In the genomic region with DNA sequence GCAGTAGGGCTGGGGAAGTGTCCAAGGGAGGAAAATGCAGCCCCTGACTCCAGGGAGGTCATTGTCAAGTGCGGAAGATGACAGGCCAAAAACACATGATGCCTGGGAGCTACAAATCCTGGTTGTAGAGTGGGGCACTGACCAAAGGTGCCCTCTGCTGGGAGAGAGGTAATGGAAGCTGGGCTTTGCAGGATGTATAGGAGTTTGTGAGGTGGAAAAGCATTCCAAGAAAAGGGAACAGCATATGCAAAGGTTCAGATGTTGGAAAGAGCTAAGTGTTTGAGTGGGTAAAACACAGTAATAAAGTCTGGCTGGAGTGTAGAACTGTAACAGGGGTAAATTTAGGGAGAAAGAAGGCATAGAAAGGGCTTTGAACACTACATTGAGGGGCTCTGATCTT, we compare ENCODE assay signal across 26 cellular contexts.
"Had no signal": no experiment of that assay in that cellular context is flagged by ENCODE, and none has a peak within 500 bp of the region (broad histone marks: within the 10 kb centered on the region; RNA-seq: fewer than 3 reads in every experiment).

No MANE protein-coding gene starts in this region.

- ATAC-seq: activated CD8-positive, alpha-beta T cell treated with anti-CD3 and anti-CD28 coated beads for 36 hours; activated T-cell treated with anti-CD3 and anti-CD28 coated beads, Interleukin-2, amount 50 U/mL, for 72 hours; activated T-helper 17 cell treated with anti-CD3 and anti-CD28 coated beads, Interleukin-2, amount 50 U/mL, for 72 hours had no signal

- H3K27me3 Mint-ChIP-seq: activated CD4-positive, alpha-beta T cell treated with anti-CD3 and anti-CD28 coated beads, Interleukin-2, amount 10 ng/mL, durations not matched to agents 24 days and 14 days had no signal

- DNase-seq: activated CD4-positive, alpha-beta T cell treated with anti-CD3 and anti-CD28 coated beads, Interleukin-2, amount 10 ng/mL, durations not matched to agents 24 days and 14 days; activated CD4-positive, alpha-beta T cell treated with anti-CD3 and anti-CD28 coated beads, Interleukin-2, amount 50 U/mL, for 4 hours; activated CD8-positive, alpha-beta T cell treated with anti-CD3 and anti-CD28 coated beads for 36 hours; activated effector memory CD4-positive, alpha-beta T cell treated with anti-CD3 and anti-CD28 coated beads, Interleukin-2, amount 50 U/mL, for 16 hours; activated naive CD4-positive, alpha-beta T cell; activated T-cell treated with anti-CD3 and anti-CD28 coated beads, Interleukin-2, amount 50 U/mL, for 1 hour; activated T-cell treated with anti-CD3 and anti-CD28 coated beads, Interleukin-2, amount 50 U/mL, for 72 hours; anterior cingulate cortex; Kasumi-1; MG63; NCI-H1048; NCI-H1105 treated with DMSO at 0.1 percent for 48 hours; NCI-H1436 treated with DMSO at 0.1 percent for 48 hours; NCI-H1694 treated with DMSO at 0.1 percent for 48 hours; NCI-H2029; NCI-H345; NCI-H524 treated with DMSO at 0.1 percent for 48 hours; Right ventricle myocardium superior had no signal

- FAIRE-seq: RCC 7860, TTC549 had no signal

- H3K4me1 Mint-ChIP-seq: activated CD4-positive, alpha-beta T cell treated with anti-CD3 and anti-CD28 coated beads, Interleukin-2, amount 10 ng/mL, durations not matched to agents 24 days and 14 days; activated naive CD4-positive, alpha-beta T cell treated with anti-CD3 and anti-CD28 coated beads, Interleukin-2, amount 50 U/mL, for 24 hours; activated T-helper 17 cell treated with anti-CD3 and anti-CD28 coated beads, Interleukin-2, amount 50 U/mL, for 72 hours; central memory CD8-positive, alpha-beta T cell had no signal

- H3K36me3 ChIP-seq: cardiac muscle cell, MG63 had no signal

- H3K4me3 ChIP-seq: cardiac muscle cell, MG63 had no signal

- H3K4me3 Mint-ChIP-seq: activated CD4-positive, alpha-beta T cell treated with anti-CD3 and anti-CD28 coated beads, Interleukin-2, amount 10 ng/mL, durations not matched to agents 24 days and 14 days; activated CD8-positive, alpha-beta T cell treated with anti-CD3 and anti-CD28 coated beads for 36 hours; activated naive CD4-positive, alpha-beta T cell treated with anti-CD3 and anti-CD28 coated beads, Interleukin-2, amount 50 U/mL, for 24 hours; activated T-cell treated with anti-CD3 and anti-CD28 coated beads, Interleukin-2, amount 50 U/mL, for 72 hours; activated T-helper 17 cell treated with anti-CD3 and anti-CD28 coated beads, Interleukin-2, amount 50 U/mL, for 72 hours; central memory CD8-positive, alpha-beta T cell; T-helper 1 cell treated with Interleukin-12 subunit alpha and Interleukin-12 subunit beta and Interleukin-4 antibody, amounts not matched to agents 30 μg/mL and 1 μg/mL, for 36 hours; T-helper 2 cell treated with Interferon-gamma antibody and Interleukin-4, amounts not matched to agents 5 μg/mL and 100 μg/mL, for 36 hours had no signal

- H3K27ac ChIP-seq: cardiac muscle cell had no signal

- H3K27ac Mint-ChIP-seq: activated CD4-positive, alpha-beta T cell treated with anti-CD3 and anti-CD28 coated beads, Interleukin-2, amount 10 ng/mL, durations not matched to agents 24 days and 14 days; activated CD8-positive, alpha-beta T cell treated with anti-CD3 and anti-CD28 coated beads for 36 hours; activated naive CD4-positive, alpha-beta T cell treated with anti-CD3 and anti-CD28 coated beads, Interleukin-2, amount 50 U/mL, for 24 hours; activated T-cell treated with anti-CD3 and anti-CD28 coated beads, Interleukin-2, amount 50 U/mL, for 72 hours; activated T-helper 17 cell treated with anti-CD3 and anti-CD28 coated beads, Interleukin-2, amount 50 U/mL, for 72 hours; T-helper 1 cell treated with Interleukin-12 subunit alpha and Interleukin-12 subunit beta and Interleukin-4 antibody, amounts not matched to agents 30 μg/mL and 1 μg/mL, for 36 hours; T-helper 2 cell treated with Interferon-gamma antibody and Interleukin-4, amounts not matched to agents 5 μg/mL and 100 μg/mL, for 36 hours had no signal
